In genomic region chr6:136609878-136610706, GRCh38 we compare ENCODE assay signal across 1 cellular context.
TF ChIP-seq lines count a peak whose summit lies in the region.

No MANE protein-coding gene starts in this region.

TF ChIP-seq in HCT116, 20 proteins besides CTCF, POLR2A, EP300 and RAD21 (continued from another document):
- TF ChIP-seq ELF1 (IDR thresholded peaks at IDR 0.05; ENCODE audit: borderline replicate concordance, low read depth), result peak; percentile 9; the same call in 1 of the 2 replicates
